25 cellular contexts compared by ENCODE assay signal in the genomic region with DNA sequence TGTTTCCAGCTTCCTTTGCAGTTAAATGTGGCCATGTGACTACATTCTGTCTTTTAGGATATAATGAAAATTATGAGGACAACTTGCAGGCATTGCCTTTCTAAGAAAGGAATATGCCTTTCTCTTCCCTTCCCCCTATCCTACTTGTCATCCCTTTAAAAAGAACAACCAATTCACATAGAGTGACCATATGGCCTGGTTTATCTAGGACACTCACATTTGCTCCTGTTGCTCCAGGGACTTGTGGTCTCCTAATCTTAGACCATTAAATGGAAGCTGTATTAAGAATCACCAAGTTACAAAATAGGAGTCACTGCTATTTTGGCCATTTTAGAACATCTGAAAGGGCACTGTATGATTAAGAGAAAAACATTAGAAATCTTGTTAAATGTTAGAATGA.
"Had no signal": no experiment of that assay in that cellular context is flagged by ENCODE, and none has a peak within 500 bp of the region (broad histone marks: within the 10 kb centered on the region; RNA-seq: fewer than 3 reads in every experiment).

No MANE protein-coding gene starts in this region.

- H3K27me3 ChIP-seq: MG63, SJCRH30 had no signal

- H3K36me3 ChIP-seq: MG63, SJCRH30 had no signal

- H3K36me3 Mint-ChIP-seq: activated naive CD8-positive, alpha-beta T cell had no signal

- H3K9me3 ChIP-seq: MG63, SJCRH30, SK-N-SH had no signal

- ATAC-seq: activated CD4-positive, alpha-beta T cell treated with anti-CD3 and anti-CD28 coated beads for 36 hours; activated T-helper 17 cell treated with anti-CD3 and anti-CD28 coated beads, Interleukin-2, amount 50 U/mL, for 72 hours; Panc1 had no signal

- H3K27ac Mint-ChIP-seq: activated CD4-positive, alpha-beta memory T cell treated with anti-CD3 and anti-CD28 coated beads, Interleukin-2, amount 10 ng/mL, durations not matched to agents 7 days and 5 days; activated CD4-positive, alpha-beta T cell treated with anti-CD3 and anti-CD28 coated beads for 36 hours; activated naive CD4-positive, alpha-beta T cell treated with anti-CD3 and anti-CD28 coated beads for 36 hours; activated naive CD8-positive, alpha-beta T cell; activated T-helper 17 cell treated with anti-CD3 and anti-CD28 coated beads, Interleukin-2, amount 50 U/mL, for 72 hours had no signal

- H3K27ac ChIP-seq: SJCRH30, VCaP had no signal

- H3K4me3 ChIP-seq: MG63, SJCRH30 had no signal

- H3K4me1 Mint-ChIP-seq: activated CD4-positive, alpha-beta memory T cell treated with anti-CD3 and anti-CD28 coated beads, Interleukin-2, amount 10 ng/mL, durations not matched to agents 7 days and 5 days; activated CD4-positive, alpha-beta T cell treated with anti-CD3 and anti-CD28 coated beads for 36 hours; activated T-helper 17 cell treated with anti-CD3 and anti-CD28 coated beads, Interleukin-2, amount 50 U/mL, for 72 hours had no signal

- H3K27me3 Mint-ChIP-seq: activated CD4-positive, alpha-beta memory T cell treated with anti-CD3 and anti-CD28 coated beads, Interleukin-2, amount 10 ng/mL, durations not matched to agents 7 days and 5 days; activated CD4-positive, alpha-beta T cell treated with anti-CD3 and anti-CD28 coated beads for 36 hours; activated naive CD8-positive, alpha-beta T cell; activated T-helper 17 cell treated with anti-CD3 and anti-CD28 coated beads, Interleukin-2, amount 50 U/mL, for 72 hours had no signal

- H3K4me1 ChIP-seq: SJCRH30 had no signal

- DNase-seq: activated CD4-positive, alpha-beta memory T cell treated with anti-CD3 and anti-CD28 coated beads, Interleukin-2, amount 10 ng/mL, durations not matched to agents 7 days and 5 days; activated CD4-positive, alpha-beta T cell treated with anti-CD3 and anti-CD28 coated beads for 36 hours; activated CD4-positive, alpha-beta T cell treated with anti-CD3 and anti-CD28 coated beads, Interleukin-2, amount 50 U/mL, for 1 hour; activated gamma-delta T cell; activated naive CD4-positive, alpha-beta T cell treated with anti-CD3 and anti-CD28 coated beads for 36 hours; activated T-cell treated with anti-CD3 and anti-CD28 coated beads for 4 hours; activated T-cell treated with anti-CD3 and anti-CD28 coated beads, Interleukin-2, amount 50 U/mL, for 48 hours; MG63; MV-4-11; NCI-H1105; NCI-H1436; NCI-H1694 treated with DMSO at 0.1 percent for 48 hours; NCI-H2029 treated with DMSO at 0.1 percent for 48 hours; NCI-H774; NK-92 treated with Interleukin-12 subunit alpha and Interleukin-12 subunit beta, amount 100 ng/mL, for 24 hours; OCI-M1; Right ventricle myocardium superior; RPMI8226; SJCRH30; SK-N-SH; T-helper 1 cell had no signal

- H3K9me3 Mint-ChIP-seq: activated CD4-positive, alpha-beta memory T cell treated with anti-CD3 and anti-CD28 coated beads, Interleukin-2, amount 10 ng/mL, durations not matched to agents 7 days and 5 days; activated naive CD4-positive, alpha-beta T cell treated with anti-CD3 and anti-CD28 coated beads for 36 hours; activated T-helper 17 cell treated with anti-CD3 and anti-CD28 coated beads, Interleukin-2, amount 50 U/mL, for 72 hours had no signal

- H3K4me3 Mint-ChIP-seq: activated CD4-positive, alpha-beta memory T cell treated with anti-CD3 and anti-CD28 coated beads, Interleukin-2, amount 10 ng/mL, durations not matched to agents 7 days and 5 days; activated CD4-positive, alpha-beta T cell treated with anti-CD3 and anti-CD28 coated beads for 36 hours; activated naive CD4-positive, alpha-beta T cell treated with anti-CD3 and anti-CD28 coated beads for 36 hours; activated naive CD8-positive, alpha-beta T cell; activated T-helper 17 cell treated with anti-CD3 and anti-CD28 coated beads, Interleukin-2, amount 50 U/mL, for 72 hours had no signal
